9 cellular contexts compared by ENCODE assay signal in the genomic region with DNA sequence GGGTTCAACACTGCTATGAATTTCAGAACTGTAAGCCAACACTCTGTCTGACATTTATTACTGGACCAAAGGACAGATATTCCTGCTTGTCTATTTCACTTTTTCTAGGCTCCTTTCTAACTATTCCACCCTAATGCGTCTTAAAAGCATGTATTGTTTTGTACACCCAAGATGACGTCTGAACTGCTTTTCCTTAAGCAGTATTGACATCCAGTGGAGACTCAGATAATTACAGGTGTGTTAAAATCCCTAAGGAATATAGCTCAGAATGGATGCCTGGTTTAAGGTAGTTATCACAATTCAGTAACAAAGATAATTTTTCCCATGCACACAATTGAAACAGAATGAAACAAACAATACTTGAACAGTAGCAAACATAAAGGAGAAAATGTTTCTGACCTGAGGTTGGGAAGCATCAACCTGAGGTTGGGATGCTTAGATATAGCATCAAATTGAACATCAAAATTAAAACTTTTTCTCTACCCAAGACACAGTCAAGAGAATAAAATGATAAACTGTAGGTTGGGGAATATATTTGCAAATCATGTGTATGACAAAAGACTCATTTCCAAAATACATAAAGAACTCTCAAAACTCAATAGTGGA.
A peak's percentile ranks its signal among the peaks of the same experiment; 100 is the strongest.
DNase-seq lines count a peak whose midpoint lies in the region; FAIRE-seq and TF ChIP-seq lines count a peak whose summit lies in the region.
"Had no signal": no experiment of that assay in that cellular context is flagged by ENCODE, and none has a peak within 500 bp of the region (broad histone marks: within the 10 kb centered on the region; RNA-seq: fewer than 3 reads in every experiment).

No MANE protein-coding gene starts in this region.

- H3K9ac ChIP-seq in astrocyte (ENCODE audit: low read length), result no peak overlapping the region

- no peaks in the 10 kb centered on the region for H3K36me3 Mint-ChIP-seq in astrocyte (ENCODE audit: low read depth, unreplicated experiment)
- H3K36me3 Mint-ChIP-seq in activated CD4-positive, alpha-beta memory T cell treated with anti-CD3 and anti-CD28 coated beads for 36 hours, result no peaks in the 10 kb centered on the region
- H3K36me3 Mint-ChIP-seq: memory B cell had no signal

- H3K4me1 ChIP-seq in astrocyte (ENCODE audit: insufficient read depth, low read length), result no peaks in the 10 kb centered on the region

- intact Hi-C loops in activated CD4-positive, alpha-beta memory T cell treated with anti-CD3 and anti-CD28 coated beads for 36 hours (cut with micrococcal nuclease), result no loop called here

- DNase-seq in SIG-M5 treated with dmso at 0.1 percent for 504 hours (lab: John Stamatoyannopoulos, UW; ENCODE audit: unreplicated experiment), result peak; percentile 4
- no peak for DNase-seq in SIG-M5 (lab: John Stamatoyannopoulos, UW)
- peak; percentile 20 for DNase-seq in astrocyte (ENCODE audit: low read depth)
- DNase-seq in iris pigment epithelial cell (ENCODE audit: low read depth), result peak; percentile 73
- DNase-seq in GM19238 (ENCODE audit: insufficient read length, low spot score), result no peak
- DNase-seq in activated CD4-positive, alpha-beta memory T cell treated with anti-CD3 and anti-CD28 coated beads for 36 hours, result no peak
- DNase-seq in DMS79 (lab: John Stamatoyannopoulos, UW), result no peak
- no peak for DNase-seq in effector CD8-positive, alpha-beta T cell (lab: John Stamatoyannopoulos, UW)

- H3K4me2 ChIP-seq in astrocyte (ENCODE audit: low read length), result no peak overlapping the region

- CTCF ChIA-PET in activated CD4-positive, alpha-beta memory T cell treated with anti-CD3 and anti-CD28 coated beads for 36 hours (lab: Charles Lee), result no interaction called here

- FAIRE-seq in astrocyte (lab: Jason Lieb, UNC), result peak; percentile 5

- no peaks in the 10 kb centered on the region for H3K9me3 Mint-ChIP-seq in astrocyte (ENCODE audit: unreplicated experiment)
- H3K9me3 Mint-ChIP-seq in activated CD4-positive, alpha-beta memory T cell treated with anti-CD3 and anti-CD28 coated beads for 36 hours, result peaks cover 5% of the 10 kb centered on the region

- no peak overlapping the region for H3K4me3 Mint-ChIP-seq in astrocyte (ENCODE audit: unreplicated experiment)
- H3K4me3 Mint-ChIP-seq in activated CD4-positive, alpha-beta memory T cell treated with anti-CD3 and anti-CD28 coated beads for 36 hours, result no peak overlapping the region
- H3K4me3 Mint-ChIP-seq: memory B cell had no signal

- no peaks in the 10 kb centered on the region for H3K79me2 ChIP-seq in astrocyte (ENCODE audit: insufficient read depth, low read length)

- no peak overlapping the region for H3K27ac Mint-ChIP-seq in astrocyte (ENCODE audit: unreplicated experiment)
- no peak overlapping the region for H3K27ac Mint-ChIP-seq in activated CD4-positive, alpha-beta memory T cell treated with anti-CD3 and anti-CD28 coated beads for 36 hours
- H3K27ac Mint-ChIP-seq: memory B cell had no signal

- H3K4me1 Mint-ChIP-seq in astrocyte (ENCODE audit: low read depth, unreplicated experiment), result no peaks in the 10 kb centered on the region
- no peaks in the 10 kb centered on the region for H3K4me1 Mint-ChIP-seq in activated CD4-positive, alpha-beta memory T cell treated with anti-CD3 and anti-CD28 coated beads for 36 hours (ENCODE audit: low read depth)
- H3K4me1 Mint-ChIP-seq: memory B cell had no signal

- POLR2A ChIA-PET in activated CD4-positive, alpha-beta memory T cell treated with anti-CD3 and anti-CD28 coated beads for 36 hours (lab: Charles Lee), result no interaction called here

- no peaks in the 10 kb centered on the region for H3K36me3 ChIP-seq in astrocyte (ENCODE audit: insufficient read depth, low read length)

- H3K9me3 ChIP-seq in astrocyte (ENCODE audit: insufficient read depth, low read depth, low read length), result peaks cover 2% of the 10 kb centered on the region

- H3K27me3 ChIP-seq in astrocyte (ENCODE audit: insufficient read depth, low read length), result no peaks in the 10 kb centered on the region

- H3K27ac ChIP-seq in astrocyte (ENCODE audit: low read depth, low read length), result no peak overlapping the region

- H4K20me1 ChIP-seq in astrocyte (ENCODE audit: insufficient read depth, low read length), result no peaks in the 10 kb centered on the region

- TF ChIP-seq CTCF in astrocyte (IDR thresholded peaks at IDR 0.05; ENCODE audit: insufficient read depth, low read depth, low read length), result peak; percentile 19

- no peak overlapping the region for H3K4me3 ChIP-seq in astrocyte (ENCODE audit: insufficient read depth, low read depth, low read length)

- peak overlapping the region; percentile 40 for H2AFZ ChIP-seq in astrocyte (ENCODE audit: low read depth, low read length)

- no peaks in the 10 kb centered on the region for H3K27me3 Mint-ChIP-seq in astrocyte (ENCODE audit: low read depth, unreplicated experiment)
- H3K27me3 Mint-ChIP-seq in activated CD4-positive, alpha-beta memory T cell treated with anti-CD3 and anti-CD28 coated beads for 36 hours, result no peaks in the 10 kb centered on the region

Comparison
In these comparisons a context has a peak if more than half of its experiments do, and no peak if none do; other contexts are left out.
1. DNase-seq: peak in SIG-M5 treated with dmso at 0.1 percent for 504 hours (single experiment), astrocyte (single experiment) and iris pigment epithelial cell (single experiment); none in SIG-M5 (single experiment), GM19238 (single experiment), activated CD4-positive, alpha-beta memory T cell treated with anti-CD3 and anti-CD28 coated beads for 36 hours (single experiment), DMS79 (single experiment) and effector CD8-positive, alpha-beta T cell (single experiment).